19 cellular contexts compared by ENCODE assay signal in the genomic region with DNA sequence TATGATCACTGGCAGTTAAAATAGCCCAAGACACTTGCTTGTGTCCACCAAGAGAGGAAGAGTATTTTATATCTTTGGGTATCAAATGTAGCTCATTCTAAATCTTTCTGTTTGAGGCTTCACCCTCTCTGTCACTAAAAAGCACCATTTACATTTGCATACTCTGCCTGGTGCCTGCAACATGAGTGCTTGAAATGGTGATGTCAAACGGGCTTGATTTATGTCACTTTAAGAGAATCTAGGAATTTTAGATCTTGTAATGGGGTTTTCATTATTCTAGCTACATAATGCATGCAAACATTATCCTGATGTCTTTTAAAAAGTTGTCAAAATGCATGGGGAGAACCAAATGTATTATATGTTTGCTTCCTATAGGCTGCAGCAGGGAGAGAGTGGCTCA.
DNase-seq lines count a peak whose midpoint lies in the region; TF ChIP-seq lines count a peak whose summit lies in the region.
"Had no signal": no experiment of that assay in that cellular context is flagged by ENCODE, and none has a peak within 500 bp of the region (broad histone marks: within the 10 kb centered on the region; RNA-seq: fewer than 3 reads in every experiment).

No MANE protein-coding gene starts in this region.

- peaks cover 6% of the 10 kb centered on the region for H3K4me1 ChIP-seq in A673 (ENCODE audit: insufficient read depth, low read length, poor library complexity, severe bottlenecking)
- H3K4me1 ChIP-seq: BLaER1 had no signal

- H3K9me3 ChIP-seq in A673 (ENCODE audit: low read depth, low read length, poor library complexity, severe bottlenecking): no peaks in the 10 kb centered on the region
- H3K9me3 ChIP-seq: BLaER1, Caco-2 had no signal

- CTCF ChIA-PET in A673 (lab: Charles Lee): no interaction called here
- CTCF ChIA-PET in HEK293T (lab: Yijun Ruan, JAX): interaction anchor here (0.7 to 1.0 kb wide), 2 partner anchors 656 to 668 kb away, joined by 3 to 5 read pairs; no protein-coding TSS in a partner anchor

- DNase-seq in A673 (ENCODE audit: low spot score) (peak; percentile 45), HEK293T (ENCODE audit: extremely low spot score) (no peak), NCI-H526 (lab: John Stamatoyannopoulos, UW) (peak; percentile 1 to 29), left kidney (ENCODE audit: low read depth, low spot score) (peak; percentile 61), posterior cingulate gyrus (no peak), RKO (ENCODE audit: low spot score) (no peak), DMS79 treated with DMSO at 0.1 percent for 48 hours (lab: John Stamatoyannopoulos, UW) (no peak)
- DNase-seq in stimulated activated CD4-positive, alpha-beta T cell treated with anti-CD3 and anti-CD28 coated beads, Interleukin-1b, Interleukin-23, amount 100 ng/mL, for 48 hours: no peak
- DNase-seq: Caco-2; CD4-positive, CD25-positive, alpha-beta regulatory T cell; CD8-positive, alpha-beta T cell; DMS153; EL; GDM1; H9; HFFc6 had no signal

- H3K27me3 ChIP-seq in A673 (replicated peaks; ENCODE audit: insufficient read depth, low read depth, low read length, poor library complexity): no peaks in the 10 kb centered on the region
- H3K27me3 ChIP-seq: BLaER1 had no signal

- no peak overlapping the region for H3K4me3 ChIP-seq in A673 (ENCODE audit: low read depth, low read length, poor library complexity, severe bottlenecking)
- H3K4me3 ChIP-seq: BLaER1, GM23338 had no signal

- H3K27ac ChIP-seq in A673 (ENCODE audit: low read depth, low read length, poor library complexity, severe bottlenecking): no peak overlapping the region
- H3K27ac ChIP-seq: BLaER1, C4-2B had no signal

- intact Hi-C loops in A673 (cut with micrococcal nuclease; ENCODE audit: unreplicated experiment): no loop called here
- intact Hi-C loops in posterior cingulate gyrus (cut with DNase I): no loop called here

- no peak for TF ChIP-seq CTCF in A673 (conservative IDR thresholded peaks at IDR 0.05; ENCODE audit: low read depth, low read length)

- H3K36me3 ChIP-seq in A673 (ENCODE audit: insufficient read depth, low read length, poor library complexity, severe bottlenecking): no peaks in the 10 kb centered on the region
- H3K36me3 ChIP-seq: BLaER1 had no signal

- POLR2A ChIA-PET in A673 (lab: Charles Lee; ENCODE audit: low non-redundant PET): no interaction called here
- POLR2A ChIA-PET in HEK293T (lab: Yijun Ruan, JAX): no interaction called here

- no TSS peak for BruUV-seq in A673 (replicated peaks; lab: Mats Ljungman, UMichigan)

TF ChIP-seq in HEK293T, 16 proteins besides CTCF, POLR2A, EP300 and RAD21:
- TF ChIP-seq FOXK2 (IDR thresholded peaks at IDR 0.05): no peak
- TF ChIP-seq L3MBTL2 (conservative IDR thresholded peaks at IDR 0.05): no peak
- TF ChIP-seq CTBP1 (IDR thresholded peaks at IDR 0.05; ENCODE audit: borderline replicate concordance): no peak
- peak; percentile 82 for TF ChIP-seq PKNOX1 (IDR thresholded peaks at IDR 0.05)
- no peak for TF ChIP-seq NFRKB (IDR thresholded peaks at IDR 0.05)
- TF ChIP-seq HDGF (IDR thresholded peaks at IDR 0.05; ENCODE audit: borderline replicate concordance): no peak
- TF ChIP-seq FOXA1 (IDR thresholded peaks at IDR 0.05): no peak

Comparison
In these comparisons a context has a peak if more than half of its experiments do, and no peak if none do; other contexts are left out.
1. DNase-seq: peak in A673 (single experiment), NCI-H526 (2 of 2) and left kidney (single experiment); none in HEK293T (single experiment), posterior cingulate gyrus (0 of 10), stimulated activated CD4-positive, alpha-beta T cell treated with anti-CD3 and anti-CD28 coated beads, Interleukin-1b, Interleukin-23, amount 100 ng/mL, for 48 hours (single experiment), RKO (single experiment) and DMS79 treated with DMSO at 0.1 percent for 48 hours (single experiment).